Comparison of ENCODE assay signal across 8 cellular contexts in the genomic region with DNA sequence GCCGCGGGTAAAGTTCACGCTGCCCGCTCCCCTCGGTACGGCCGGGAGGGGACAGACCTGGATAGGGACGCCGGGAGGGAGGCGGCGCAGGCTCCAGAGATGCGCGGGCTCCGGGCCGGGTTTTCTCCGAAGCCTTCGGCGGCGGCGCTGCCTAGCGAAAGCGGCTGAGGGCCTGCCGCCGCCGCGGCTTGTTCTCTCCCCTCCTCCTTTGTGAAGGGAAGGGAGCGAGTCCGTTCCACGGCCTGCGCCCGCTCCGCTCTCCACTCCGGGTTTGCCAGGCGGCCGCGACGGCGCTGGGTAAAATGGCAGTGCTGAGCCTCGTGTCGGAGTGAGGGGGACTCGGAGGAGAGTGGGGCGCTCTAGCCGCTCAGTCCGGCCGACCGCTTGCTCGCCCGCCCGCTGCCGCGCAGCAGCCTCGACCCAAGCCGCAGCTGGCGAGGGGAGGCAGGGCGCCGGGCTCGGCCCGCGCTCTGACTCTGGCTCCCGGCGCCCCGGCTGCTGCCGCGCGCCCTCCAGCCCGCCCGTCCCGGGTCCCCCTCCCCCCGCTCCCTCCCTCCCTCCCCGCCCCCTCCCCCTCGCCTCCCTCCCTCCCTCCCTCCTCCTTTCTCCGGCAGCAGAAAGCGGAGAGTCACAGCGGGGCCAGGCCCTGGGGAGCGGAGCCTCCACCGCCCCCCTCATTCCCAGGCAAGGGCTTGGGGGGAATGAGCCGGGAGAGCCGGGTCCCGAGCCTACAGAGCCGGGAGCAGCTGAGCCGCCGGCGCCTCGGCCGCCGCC. TPM values are rescaled to one million over a fixed set of nuclear protein-coding genes. Genes with fewer than 3 reads are reported as not detected.
A peak's percentile ranks its signal among the peaks of the same experiment; 100 is the strongest.
DNase-seq lines count a peak whose midpoint lies in the region; ATAC-seq and TF ChIP-seq lines count a peak whose summit lies in the region.

A gene (plus strand): TSS at position 599 of the 774 bp plus-strand sequence. CDS start 389 bp downstream, outside the sequence.

- ATAC-seq in HG03342 (IDR thresholded peaks at IDR 0.05; ENCODE audit: unreplicated experiment): peak; percentile 39

- peaks cover 8 to 20% (median 11%) of the 10 kb centered on the region in 3 donors for H3K27me3 Mint-ChIP-seq in immature natural killer cell (ENCODE audit: low read depth in 3 of 3)

- peaks cover 53% of the 10 kb centered on the region for H3K4me1 ChIP-seq in smooth muscle cell (ENCODE audit: low read depth)

- H3K79me2 ChIP-seq in smooth muscle cell (ENCODE audit: low read depth): peaks cover 44% of the 10 kb centered on the region

- peaks cover 33% of the 10 kb centered on the region for H4K20me1 ChIP-seq in smooth muscle cell (ENCODE audit: low read depth)

- H3K9me3 Mint-ChIP-seq in immature natural killer cell: no peaks in the 10 kb centered on the region

- H3K9me3 ChIP-seq in AG04450 (ENCODE audit: control insufficient read depth, insufficient read depth, low read length): no peaks in the 10 kb centered on the region; the same call in 1 of the 2 replicates
- no peaks in the 10 kb centered on the region for H3K9me3 ChIP-seq in smooth muscle cell (replicated peaks; ENCODE audit: low read depth)

- CTCF ChIA-PET in AG04450 (lab: Charles Lee): interaction anchor here (1.1 kb wide), 1 partner anchor 93 kb away, joined by 4 read pairs; no protein-coding TSS in a partner anchor

- no peaks in the 10 kb centered on the region for H3K36me3 ChIP-seq in smooth muscle cell (ENCODE audit: low read depth)

- H3K27ac ChIP-seq in AG04450 (ENCODE audit: low read depth, low read length) (peak within 1 kb of the TSS; percentile 73), caudate nucleus (ENCODE audit: low read depth, low read length) (peak within 1 kb of the TSS; percentile 90), smooth muscle cell (ENCODE audit: low read depth) (peak within 1 kb of the TSS; percentile 85)

- no peaks in the 10 kb centered on the region for H3K27me3 ChIP-seq in AG04450 (ENCODE audit: control insufficient read depth, insufficient read depth, low read length)
- H3K27me3 ChIP-seq in smooth muscle cell (ENCODE audit: low read depth): no peaks in the 10 kb centered on the region

- peak within 1 kb of the TSS; percentile 79 for H3K4me3 ChIP-seq in AG04450 (ENCODE audit: low read depth, low read length)
- peak within 1 kb of the TSS; percentile 91 for H3K4me3 ChIP-seq in smooth muscle cell

- peak within 1 kb of the TSS; percentile 85 for H2AFZ ChIP-seq in smooth muscle cell (ENCODE audit: low read depth)

- POLR2A ChIA-PET in AG04450 (lab: Yijun Ruan, JAX): no interaction called here

- no peaks in the 10 kb centered on the region for H3K36me3 Mint-ChIP-seq in immature natural killer cell

- H3K4me1 Mint-ChIP-seq in immature natural killer cell: peaks cover 28 to 35% of the 10 kb centered on the region in 2 donors

- peak within 1 kb of the TSS; percentile 87 to 95 (median 93) for H3K4me3 Mint-ChIP-seq in immature natural killer cell

- peak within 1 kb of the TSS; percentile 90 to 96 (median 94) for H3K27ac Mint-ChIP-seq in immature natural killer cell

- 3% methylated on average over 46 of the region's 86 CpGs for WGBS in smooth muscle cell (ENCODE audit: low lambda C conversion rate)

- H3F3A ChIP-seq in smooth muscle cell (ENCODE audit: low read depth): peaks cover 25% of the 10 kb centered on the region

- peak; percentile 96 for DNase-seq in AG04450 (ENCODE audit: low read depth, low spot score)
- peak; percentile 95 for DNase-seq in NCI-H446 treated with DMSO at 0.1 percent for 48 hours (lab: John Stamatoyannopoulos, UW)
- peak; percentile 91 for DNase-seq in activated CD4-positive, CD25-positive, alpha-beta regulatory T cell treated with anti-CD3 and anti-CD28 coated beads, Interleukin-2, amount 50 U/mL, for 16 hours (ENCODE audit: low read depth, low spot score)
- DNase-seq in caudate nucleus (lab: John Stamatoyannopoulos, UW): peak in 60 of 61 donors; percentile 49 to 96 (median 91)
- DNase-seq in immature natural killer cell: peak; percentile 97 to 98 (median 98)
- peak; percentile 88 for DNase-seq in smooth muscle cell (lab: John Stamatoyannopoulos, UW; ENCODE audit: unreplicated experiment)

- peak; percentile 6; the same call in 1 of the 2 replicates for TF ChIP-seq CTCF in AG04450 (IDR thresholded peaks at IDR 0.05; ENCODE audit: low read depth, low read length)
- no peak for TF ChIP-seq CTCF in smooth muscle cell (IDR thresholded peaks at IDR 0.05; ENCODE audit: borderline replicate concordance, insufficient read depth, poor library complexity, severe bottlenecking)

- H3K9ac ChIP-seq in smooth muscle cell (ENCODE audit: low read depth): peak within 1 kb of the TSS; percentile 96

- in situ Hi-C loops in GM18951 (cut with MboI; ENCODE audit: low sequenced_read_pairs, unreplicated experiment): no loop called here

- H3K4me2 ChIP-seq in smooth muscle cell: peak within 1 kb of the TSS; percentile 86

- peak; percentile 92 for TF ChIP-seq POLR2A in GM18951 (IDR thresholded peaks at IDR 0.05; ENCODE audit: extremely low read depth, insufficient read depth, insufficient read length)

RNA-seq across cellular contexts. Expression of the gene that starts here (rescaled TPM):
- 16.4 and 23.8 TPM in 2 replicates for polyA plus RNA-seq in AG04450 (2011; rRNA removed)
- 42.4 and 50.5 TPM in 2 replicates for polyA minus RNA-seq in AG04450 (2011; rRNA and poly(A)+ RNA removed)
- 10 to 100 TPM in 2 of 3 donors, 1 to 10 TPM in 1; 7.1 to 34.6 (median 16.0) TPM for polyA plus RNA-seq in immature natural killer cell
- 30.4 and 33.1 TPM in 2 replicates for total RNA-seq in smooth muscle cell
- 17.5 and 24.9 TPM in 2 replicates for polyA plus RNA-seq in smooth muscle cell

Comparison
In these comparisons a context has a peak if more than half of its experiments do, and no peak if none do; other contexts are left out.
1. Peak in every context shown above with its lines: DNase-seq, ATAC-seq, H3K4me3 ChIP-seq and H3K27ac ChIP-seq.